In genomic region chr1:109625601-109626560, GRCh38 we compare ENCODE assay signal across 18 cellular contexts. TPM values are rescaled to one million over a fixed set of nuclear protein-coding genes. Genes with fewer than 3 reads are reported as not detected.
DNase-seq lines count a peak whose midpoint lies in the region; ATAC-seq, FAIRE-seq and TF ChIP-seq lines count a peak whose summit lies in the region.
"Had no signal": no experiment of that assay in that cellular context is flagged by ENCODE, and none has a peak within 500 bp of the region (broad histone marks: within the 10 kb centered on the region; RNA-seq: fewer than 3 reads in every experiment).

No MANE protein-coding gene starts in this region.

- TF ChIP-seq CTCF in astrocyte (IDR thresholded peaks at IDR 0.05; ENCODE audit: insufficient read depth, low read depth, low read length) = no peak

- H3K4me3 Mint-ChIP-seq in activated CD4-positive, alpha-beta T cell treated with anti-CD3 and anti-CD28 coated beads, Interleukin-2, amount 10 ng/mL, durations not matched to agents 24 days and 14 days = no peak overlapping the region
- H3K4me3 Mint-ChIP-seq in astrocyte (ENCODE audit: unreplicated experiment) = no peak overlapping the region
- peak overlapping the region in 4 of 10 donors; percentile 6 to 48 (median 32) for H3K4me3 Mint-ChIP-seq in naive thymus-derived CD8-positive, alpha-beta T cell

- H3K36me3 ChIP-seq in H7 (replicated peaks; ENCODE audit: control insufficient read depth, insufficient read depth, low read length) = peaks cover 9% of the 10 kb centered on the region
- H3K36me3 ChIP-seq in astrocyte (ENCODE audit: insufficient read depth, low read length) = peaks cover 16% of the 10 kb centered on the region

- H3K4me3 ChIP-seq in H7 (ENCODE audit: insufficient read depth, low read depth, low read length) (no peak overlapping the region), astrocyte (ENCODE audit: insufficient read depth, low read depth, low read length) (no peak overlapping the region)
- H3K4me3 ChIP-seq: heart left ventricle had no signal

- H3K27me3 ChIP-seq in H7 (ENCODE audit: control insufficient read depth, insufficient read depth, low read length) (no peaks in the 10 kb centered on the region), astrocyte (ENCODE audit: insufficient read depth, low read length) (no peaks in the 10 kb centered on the region)
- H3K27me3 ChIP-seq: heart left ventricle had no signal

- H3K4me2 ChIP-seq in astrocyte (ENCODE audit: low read length) = no peak overlapping the region

- H4K20me1 ChIP-seq in astrocyte (ENCODE audit: insufficient read depth, low read length) = peaks cover 89% of the 10 kb centered on the region

- peaks cover 33% of the 10 kb centered on the region for H3K4me1 ChIP-seq in astrocyte (ENCODE audit: insufficient read depth, low read length)

- H3K4me1 Mint-ChIP-seq in activated CD4-positive, alpha-beta T cell treated with anti-CD3 and anti-CD28 coated beads, Interleukin-2, amount 10 ng/mL, durations not matched to agents 24 days and 14 days = peaks cover 40% of the 10 kb centered on the region
- H3K4me1 Mint-ChIP-seq in astrocyte (ENCODE audit: low read depth, unreplicated experiment) = peaks cover 29% of the 10 kb centered on the region
- peaks cover 33 to 49% (median 45%) of the 10 kb centered on the region in 4 donors for H3K4me1 Mint-ChIP-seq in naive thymus-derived CD8-positive, alpha-beta T cell

- no peak for DNase-seq in activated CD4-positive, alpha-beta T cell treated with anti-CD3 and anti-CD28 coated beads, Interleukin-2, amount 10 ng/mL, durations not matched to agents 24 days and 14 days
- DNase-seq in activated CD4-positive, alpha-beta T cell treated with anti-CD3 and anti-CD28 coated beads, Interleukin-2, amount 50 U/mL, for 1 hour = no peak
- peak; percentile 69 for DNase-seq in H7
- DNase-seq in astrocyte (ENCODE audit: low read depth) = no peak
- DNase-seq in naive thymus-derived CD8-positive, alpha-beta T cell = no peak
- no peak for DNase-seq in NCI-H2029 (lab: John Stamatoyannopoulos, UW)
- DNase-seq in H4 (ENCODE audit: low spot score) = no peak
- DNase-seq: amniotic stem cell; DND-41; stimulated activated CD4-positive, alpha-beta T cell treated with anti-CD3 and anti-CD28 coated beads, Interleukin-15, amount 100 ng/mL, for 24 hours had no signal

- peaks cover 43% of the 10 kb centered on the region for H3K36me3 Mint-ChIP-seq in activated CD4-positive, alpha-beta T cell treated with anti-CD3 and anti-CD28 coated beads, Interleukin-2, amount 10 ng/mL, durations not matched to agents 24 days and 14 days (ENCODE audit: low read depth)
- peaks cover 27% of the 10 kb centered on the region for H3K36me3 Mint-ChIP-seq in astrocyte (ENCODE audit: low read depth, unreplicated experiment)
- peaks cover 0 to 41% (median 10%) of the 10 kb centered on the region in 3 donors for H3K36me3 Mint-ChIP-seq in naive thymus-derived CD8-positive, alpha-beta T cell

- H3K27me3 Mint-ChIP-seq in activated CD4-positive, alpha-beta T cell treated with anti-CD3 and anti-CD28 coated beads, Interleukin-2, amount 10 ng/mL, durations not matched to agents 24 days and 14 days = no peaks in the 10 kb centered on the region
- H3K27me3 Mint-ChIP-seq in astrocyte (ENCODE audit: low read depth, unreplicated experiment) = no peaks in the 10 kb centered on the region
- no peaks in the 10 kb centered on the region for H3K27me3 Mint-ChIP-seq in naive thymus-derived CD8-positive, alpha-beta T cell

- no peak overlapping the region for H3K9ac ChIP-seq in astrocyte (ENCODE audit: low read length)

- POLR2A ChIA-PET in naive thymus-derived CD8-positive, alpha-beta T cell (lab: Charles Lee) = interaction anchor here (0.5 kb wide), 1 partner anchor 77 kb away, joined by 3 read pairs; the partner anchor contains the start of gene GNAI3

- ATAC-seq in naive thymus-derived CD8-positive, alpha-beta T cell = no peak
- no peak for ATAC-seq in esophagus mucosa
- ATAC-seq: heart left ventricle, left lobe of liver had no signal

- H2AFZ ChIP-seq in astrocyte (ENCODE audit: low read depth, low read length) = no peak overlapping the region

- H3K27ac Mint-ChIP-seq in activated CD4-positive, alpha-beta T cell treated with anti-CD3 and anti-CD28 coated beads, Interleukin-2, amount 10 ng/mL, durations not matched to agents 24 days and 14 days = peak overlapping the region; percentile 41
- H3K27ac Mint-ChIP-seq in astrocyte (ENCODE audit: unreplicated experiment) = peak overlapping the region; percentile 69
- peak overlapping the region; percentile 37 to 88 (median 76) for H3K27ac Mint-ChIP-seq in naive thymus-derived CD8-positive, alpha-beta T cell

- intact Hi-C loops in activated CD4-positive, alpha-beta T cell treated with anti-CD3 and anti-CD28 coated beads, Interleukin-2, amount 10 ng/mL, durations not matched to agents 24 days and 14 days (cut with micrococcal nuclease) = no loop called here

- H3K9me3 Mint-ChIP-seq in activated CD4-positive, alpha-beta T cell treated with anti-CD3 and anti-CD28 coated beads, Interleukin-2, amount 10 ng/mL, durations not matched to agents 24 days and 14 days = no peaks in the 10 kb centered on the region
- H3K9me3 Mint-ChIP-seq in astrocyte (ENCODE audit: unreplicated experiment) = peaks cover 2% of the 10 kb centered on the region
- H3K9me3 Mint-ChIP-seq in naive thymus-derived CD8-positive, alpha-beta T cell = no peaks in the 10 kb centered on the region

- peaks cover 61% of the 10 kb centered on the region for H3K79me2 ChIP-seq in astrocyte (ENCODE audit: insufficient read depth, low read length)

- H3K27ac ChIP-seq in astrocyte (ENCODE audit: low read depth, low read length) = no peak overlapping the region
- H3K27ac ChIP-seq: heart left ventricle had no signal

- no peaks in the 10 kb centered on the region for H3K9me3 ChIP-seq in astrocyte (ENCODE audit: insufficient read depth, low read depth, low read length)
- H3K9me3 ChIP-seq: heart left ventricle had no signal

- FAIRE-seq in astrocyte (lab: Jason Lieb, UNC) = no peak
- FAIRE-seq: endometrium, GM12891, RCC 7860 had no signal

RNA-seq across cellular contexts. Expression of gene AMPD2, which starts 6.2 kb away (rescaled TPM):
- total RNA-seq in activated CD4-positive, alpha-beta T cell treated with anti-CD3 and anti-CD28 coated beads, Interleukin-2, amount 10 ng/mL, durations not matched to agents 24 days and 14 days = 92.2 and 97.8 TPM in 2 replicates
- total RNA-seq in H7 (2014; rRNA removed; shearing (Covaris generic)) = 78.0 and 83.7 TPM in 2 replicates
- total RNA-seq in astrocyte (155 and 156 TPM in 2 replicates), esophagus mucosa (16.5 TPM)
- 10 to 100 TPM; 71.1 to 76.0 TPM for total RNA-seq in naive thymus-derived CD8-positive, alpha-beta T cell
- polyA plus RNA-seq in naive thymus-derived CD8-positive, alpha-beta T cell = 10 to 100 TPM; 21.9 to 33.9 (median 24.4) TPM
- 37.0 and 41.6 TPM in 2 replicates for total RNA-seq in H4 (2014; rRNA removed; shearing (Covaris generic))

RNA-seq across cellular contexts. Expression of gene GNAT2, which starts 6.5 kb away (rescaled TPM):
- total RNA-seq in activated CD4-positive, alpha-beta T cell treated with anti-CD3 and anti-CD28 coated beads, Interleukin-2, amount 10 ng/mL, durations not matched to agents 24 days and 14 days = 0.33 TPM in 2 replicates
- total RNA-seq in H7 (2014; rRNA removed; shearing (Covaris generic)) = not detected in 2 replicates
- total RNA-seq in astrocyte (not detected in 2 replicates), esophagus mucosa (not detected)
- not detected for total RNA-seq in naive thymus-derived CD8-positive, alpha-beta T cell
- polyA plus RNA-seq in naive thymus-derived CD8-positive, alpha-beta T cell = not detected
- total RNA-seq in H4 (2014; rRNA removed; shearing (Covaris generic)) = 0.46 TPM in 1 of 2 replicates, not detected in the other
- total RNA-seq: A673, heart left ventricle, NCI-H460 had no signal
- polyA plus RNA-seq: heart left ventricle had no signal

RNA-seq across cellular contexts. Expression of gene GSTM4, which starts 30.0 kb away (rescaled TPM):
- total RNA-seq in activated CD4-positive, alpha-beta T cell treated with anti-CD3 and anti-CD28 coated beads, Interleukin-2, amount 10 ng/mL, durations not matched to agents 24 days and 14 days = 6.8 and 9.9 TPM in 2 replicates
- total RNA-seq in H7 (2014; rRNA removed; shearing (Covaris generic)) = 31.2 and 43.2 TPM in 2 replicates
- total RNA-seq in astrocyte (4.4 and 4.6 TPM in 2 replicates), esophagus mucosa (27.3 TPM)
- total RNA-seq in naive thymus-derived CD8-positive, alpha-beta T cell = 1 to 10 TPM; 2.5 to 3.8 TPM
- polyA plus RNA-seq in naive thymus-derived CD8-positive, alpha-beta T cell = 10 to 100 TPM in 2 of 3 donors, 1 to 10 TPM in 1; 8.6 to 17.4 (median 17.3) TPM
- 15.9 and 27.2 TPM in 2 replicates for total RNA-seq in H4 (2014; rRNA removed; shearing (Covaris generic))

RNA-seq across cellular contexts. Expression of gene GSTM2, which starts 42.0 kb away (rescaled TPM):
- total RNA-seq in activated CD4-positive, alpha-beta T cell treated with anti-CD3 and anti-CD28 coated beads, Interleukin-2, amount 10 ng/mL, durations not matched to agents 24 days and 14 days = 17.5 and 18.4 TPM in 2 replicates
- total RNA-seq in H7 (2014; rRNA removed; shearing (Covaris generic)) = 10.8 and 17.7 TPM in 2 replicates
- total RNA-seq in astrocyte (11.8 and 13.4 TPM in 2 replicates), esophagus mucosa (17.7 TPM)
- total RNA-seq in naive thymus-derived CD8-positive, alpha-beta T cell = 10 to 100 TPM; 70.7 to 75.9 TPM
- polyA plus RNA-seq in naive thymus-derived CD8-positive, alpha-beta T cell = 10 to 100 TPM; 20.8 to 51.7 (median 40.7) TPM
- total RNA-seq in H4 (2014; rRNA removed; shearing (Covaris generic)) = 1.6 and 4.6 TPM in 2 replicates
